In genomic region chr4:2468464-2469191, GRCh38 we compare ENCODE assay signal across 8 cellular contexts. TPM values are rescaled to one million over a fixed set of nuclear protein-coding genes. Genes with fewer than 3 reads are reported as not detected.
DNase-seq lines count a peak whose midpoint lies in the region; ATAC-seq and TF ChIP-seq lines count a peak whose summit lies in the region.

Gene RNF4, plus strand, starts transcription at chr4:2469106. Its CDS starts 21,388 bp downstream, at chr4:2490494.

- no peaks in the 10 kb centered on the region for H3K27me3 Mint-ChIP-seq in chondrocyte (ENCODE audit: low read depth)

- TF ChIP-seq CTCF in chondrocyte (IDR thresholded peaks at IDR 0.05) = no peak

- peak; percentile 88 for TF ChIP-seq POLR2A in GM19193 (IDR thresholded peaks at IDR 0.05; ENCODE audit: extremely low read depth, insufficient read depth, insufficient read length)

- peak; percentile 73 for ATAC-seq in HG03439 (IDR thresholded peaks at IDR 0.05; ENCODE audit: unreplicated experiment)

- DNase-seq in AML-193 (lab: John Stamatoyannopoulos, UW) = peak; percentile 95 to 97
- peak; percentile 81 for DNase-seq in NCI-H510A treated with DMSO at 0.1 percent for 48 hours (lab: John Stamatoyannopoulos, UW)
- peak; percentile 91 to 92 for DNase-seq in activated CD4-positive, alpha-beta T cell treated with anti-CD3 and anti-CD28 coated beads for 24 hours (ENCODE audit: low read depth in 2 of 2)
- peak; percentile 97 for DNase-seq in chondrocyte (ENCODE audit: low spot score)
- DNase-seq in kidney glomerular epithelial cell (lab: John Stamatoyannopoulos, UW) = peak; percentile 97
- peak; percentile 87 to 88 for DNase-seq in stimulated activated CD4-positive, alpha-beta T cell treated with anti-CD3 and anti-CD28 coated beads, Interleukin-1b, Interleukin-23, amount 100 ng/mL, for 1 hour (ENCODE audit: low read depth in 2 of 2)

- H3K9me3 Mint-ChIP-seq in chondrocyte (ENCODE audit: low read depth) = peaks cover 7% of the 10 kb centered on the region

- peak within 1 kb of the TSS; percentile 91 for H3K27ac Mint-ChIP-seq in chondrocyte (ENCODE audit: unreplicated experiment)

- H3K4me1 Mint-ChIP-seq in chondrocyte (ENCODE audit: low read depth) = peaks cover 38% of the 10 kb centered on the region

- H3K36me3 Mint-ChIP-seq in chondrocyte (ENCODE audit: low read depth) = peaks cover 11% of the 10 kb centered on the region

- peak within 1 kb of the TSS; percentile 93 for H3K4me3 Mint-ChIP-seq in chondrocyte (ENCODE audit: unreplicated experiment)

RNA-seq across cellular contexts. Expression of gene RNF4, which starts in this region (rescaled TPM):
- 53.6 to 56.3 TPM (median 54.0 TPM) in 3 replicates for total RNA-seq in chondrocyte

Comparison
In these comparisons a context has a peak if more than half of its experiments do, and no peak if none do; other contexts are left out.
1. Peak in every context shown above with its lines: DNase-seq and ATAC-seq.